ENCODE assay signal across 8 cellular contexts in genomic region chr16:3400779-3401688, GRCh38. TPM values are rescaled to one million over a fixed set of nuclear protein-coding genes. Genes with fewer than 3 reads are reported as not detected.
A peak's percentile ranks its signal among the peaks of the same experiment; 100 is the strongest.
DNase-seq lines count a peak whose midpoint lies in the region; ATAC-seq and TF ChIP-seq lines count a peak whose summit lies in the region.

TSS of gene ZNF174 (plus strand) at chr16:3401215. CDS start at chr16:3402005, 790 bp downstream.
TSS of gene ZSCAN32 (minus strand) at chr16:3401004. CDS start at chr16:3397557, 3,447 bp downstream.

- peaks cover 9% of the 10 kb centered on the region; the same call in 1 of the 2 replicates for H3F3A ChIP-seq in GM23248 (ENCODE audit: insufficient read depth)

- peak; percentile 95 to 97 for ATAC-seq in naive thymus-derived CD8-positive, alpha-beta T cell

- H3K36me3 ChIP-seq in GM23248 (ENCODE audit: low read depth), result peaks cover 18% of the 10 kb centered on the region
- peaks cover 9% of the 10 kb centered on the region for H3K36me3 ChIP-seq in fibroblast of lung (ENCODE audit: control insufficient read depth, insufficient read depth, low read length)

- peak within 1 kb of the TSS; percentile 81 for H3K27ac Mint-ChIP-seq in activated T-helper 1 cell treated with anti-CD3 and anti-CD28 coated beads, Interleukin-12 subunit alpha, Interleukin-12 subunit beta, Interleukin-2, Interleukin-4 antibody, amounts not matched to agents 30 ng/mL and 10 ng/mL and 1 ng/mL, durations not matched to agents 14 hours and 24 hours and 36 hours
- H3K27ac Mint-ChIP-seq in naive thymus-derived CD8-positive, alpha-beta T cell, result peak within 1 kb of the TSS; percentile 85 to 96 (median 90)

- H3K79me2 ChIP-seq in GM23248 (ENCODE audit: insufficient read depth), result peaks cover 73% of the 10 kb centered on the region
- peaks cover 12% of the 10 kb centered on the region for H3K79me2 ChIP-seq in fibroblast of lung (ENCODE audit: control insufficient read depth, insufficient read depth, low read length)

- intact Hi-C loops in activated T-helper 1 cell treated with anti-CD3 and anti-CD28 coated beads, Interleukin-12 subunit alpha, Interleukin-12 subunit beta, Interleukin-2, Interleukin-4 antibody, amounts not matched to agents 30 ng/mL and 10 ng/mL and 1 ng/mL, durations not matched to agents 14 hours and 24 hours and 36 hours (cut with micrococcal nuclease), result loop anchor here (1.0 to 10.0 kb wide), 10 partner anchors 36 to 866 kb away; partner anchors contain the start of genes CEMP1, NAA60, OR1F1 and PDPK1

- H3K4me3 ChIP-seq in GM23248 (peak within 1 kb of the TSS; percentile 96), fibroblast of lung (replicated peaks in 1 of 4; ENCODE audit: control extremely low read depth in 1 of 4, insufficient read depth in 1 of 4, low read depth in 3 of 4, low read length in 4 of 4) (peak within 1 kb of the TSS; percentile 91 to 100 (median 96))

- peaks cover 50% of the 10 kb centered on the region for H3K9me3 Mint-ChIP-seq in activated T-helper 1 cell treated with anti-CD3 and anti-CD28 coated beads, Interleukin-12 subunit alpha, Interleukin-12 subunit beta, Interleukin-2, Interleukin-4 antibody, amounts not matched to agents 30 ng/mL and 10 ng/mL and 1 ng/mL, durations not matched to agents 14 hours and 24 hours and 36 hours
- H3K9me3 Mint-ChIP-seq in naive thymus-derived CD8-positive, alpha-beta T cell, result peaks cover 3 to 55% (median 24%) of the 10 kb centered on the region in 9 donors

- H3K4me2 ChIP-seq in GM23248 (ENCODE audit: unreplicated experiment), result peak within 1 kb of the TSS; percentile 93
- peak within 1 kb of the TSS; percentile 88 for H3K4me2 ChIP-seq in fibroblast of lung (ENCODE audit: extremely low read depth, insufficient read depth, low read length)

- no peaks in the 10 kb centered on the region for H3K9me2 ChIP-seq in GM23248 (ENCODE audit: insufficient read depth)

- POLR2A ChIA-PET in naive thymus-derived CD8-positive, alpha-beta T cell (lab: Charles Lee), result interaction anchor here (0.5 to 4.2 kb wide), 26 partner anchors 8 to 272 kb away, joined by 3 to 41 read pairs (median 5); partner anchors contain the start of genes CLUAP1, NAA60, TIGD7 and ZNF200

- in situ Hi-C loops in GM23248 (cut with MboI), result no loop called here

- peak within 1 kb of the TSS; percentile 92 for H3K9ac ChIP-seq in GM23248
- H3K9ac ChIP-seq in fibroblast of lung (ENCODE audit: insufficient read depth, low read length), result peak within 1 kb of the TSS; percentile 87

- H4K20me1 ChIP-seq in GM23248 (ENCODE audit: insufficient read depth) (no peaks in the 10 kb centered on the region), fibroblast of lung (ENCODE audit: control insufficient read depth, extremely low read depth, insufficient read depth, low read length) (no peaks in the 10 kb centered on the region)

- peaks cover 62% of the 10 kb centered on the region for H3K36me3 Mint-ChIP-seq in activated T-helper 1 cell treated with anti-CD3 and anti-CD28 coated beads, Interleukin-12 subunit alpha, Interleukin-12 subunit beta, Interleukin-2, Interleukin-4 antibody, amounts not matched to agents 30 ng/mL and 10 ng/mL and 1 ng/mL, durations not matched to agents 14 hours and 24 hours and 36 hours (ENCODE audit: low read depth)
- peaks cover 44 to 57% (median 52%) of the 10 kb centered on the region in 3 donors for H3K36me3 Mint-ChIP-seq in naive thymus-derived CD8-positive, alpha-beta T cell

- H3K27me3 Mint-ChIP-seq in activated T-helper 1 cell treated with anti-CD3 and anti-CD28 coated beads, Interleukin-12 subunit alpha, Interleukin-12 subunit beta, Interleukin-2, Interleukin-4 antibody, amounts not matched to agents 30 ng/mL and 10 ng/mL and 1 ng/mL, durations not matched to agents 14 hours and 24 hours and 36 hours (ENCODE audit: insufficient read depth), result no peaks in the 10 kb centered on the region
- H3K27me3 Mint-ChIP-seq in naive thymus-derived CD8-positive, alpha-beta T cell, result no peaks in the 10 kb centered on the region

- H3K27me3 ChIP-seq in GM23248 (replicated peaks; ENCODE audit: insufficient read depth) (no peaks in the 10 kb centered on the region), fibroblast of lung (ENCODE audit: control insufficient read depth, insufficient read depth, low read length) (no peaks in the 10 kb centered on the region)

- DNase-seq in Daoy (ENCODE audit: low read depth) (peak; percentile 98), GM23248 (peak; percentile 99), Kasumi-1 (lab: John Stamatoyannopoulos, UW) (peak; percentile 83 to 92), RPMI7951 (ENCODE audit: low read depth) (peak; percentile 98), fibroblast of lung (ENCODE audit: low read depth in 2 of 2) (peak; percentile 99)
- DNase-seq in activated T-helper 1 cell treated with anti-CD3 and anti-CD28 coated beads, Interleukin-12 subunit alpha, Interleukin-12 subunit beta, Interleukin-2, Interleukin-4 antibody, amounts not matched to agents 30 ng/mL and 10 ng/mL and 1 ng/mL, durations not matched to agents 14 hours and 24 hours and 36 hours (ENCODE audit: low spot score), result peak; percentile 99
- DNase-seq in naive thymus-derived CD8-positive, alpha-beta T cell, result peak; percentile 94 to 99 (median 98)
- peak; percentile 95 to 98 (median 97) for DNase-seq in stimulated activated naive CD4-positive, alpha-beta T cell (lab: John Stamatoyannopoulos, UW)

- no peak for TF ChIP-seq CTCF in fibroblast of lung (conservative IDR thresholded peaks at IDR 0.05 in 1 of 2, IDR thresholded peaks at IDR 0.05 in 1 of 2; ENCODE audit: low read depth in 1 of 2, low read length in 2 of 2)

- H3K4me3 Mint-ChIP-seq in activated T-helper 1 cell treated with anti-CD3 and anti-CD28 coated beads, Interleukin-12 subunit alpha, Interleukin-12 subunit beta, Interleukin-2, Interleukin-4 antibody, amounts not matched to agents 30 ng/mL and 10 ng/mL and 1 ng/mL, durations not matched to agents 14 hours and 24 hours and 36 hours, result peak within 1 kb of the TSS; percentile 96
- H3K4me3 Mint-ChIP-seq in naive thymus-derived CD8-positive, alpha-beta T cell, result peak within 1 kb of the TSS; percentile 88 to 97 (median 95)

- WGBS in GM23248 (ENCODE audit: low coverage in 1 of 2, low lambda C conversion rate in 2 of 2, missing lambda C conversion rate in 2 of 2), 2 experiments, result 1% methylated on average over 72 to 92 of the region's 95 CpGs

- peak within 1 kb of the TSS; percentile 96 for H2AFZ ChIP-seq in GM23248
- H2AFZ ChIP-seq in fibroblast of lung (ENCODE audit: low read length), result peak within 1 kb of the TSS; percentile 91

- peaks cover 7% of the 10 kb centered on the region for H3K4me1 Mint-ChIP-seq in activated T-helper 1 cell treated with anti-CD3 and anti-CD28 coated beads, Interleukin-12 subunit alpha, Interleukin-12 subunit beta, Interleukin-2, Interleukin-4 antibody, amounts not matched to agents 30 ng/mL and 10 ng/mL and 1 ng/mL, durations not matched to agents 14 hours and 24 hours and 36 hours (ENCODE audit: low read depth)
- H3K4me1 Mint-ChIP-seq in naive thymus-derived CD8-positive, alpha-beta T cell, result peaks cover 29 to 70% (median 55%) of the 10 kb centered on the region in 4 donors

- H3K4me1 ChIP-seq in GM23248 (ENCODE audit: insufficient read depth) (peaks cover 9% of the 10 kb centered on the region; the same call in 1 of the 2 replicates), fibroblast of lung (ENCODE audit: control insufficient read depth, extremely low read depth, insufficient read depth, low read length) (peaks cover 2% of the 10 kb centered on the region)

- H3K27ac ChIP-seq in GM23248, result peak within 1 kb of the TSS; percentile 71
- H3K27ac ChIP-seq in fibroblast of lung (ENCODE audit: insufficient read depth, low read length), result peak within 1 kb of the TSS; percentile 86

- H3K9me3 ChIP-seq in GM23248 (ENCODE audit: low read depth), result no peaks in the 10 kb centered on the region
- H3K9me3 ChIP-seq in fibroblast of lung (ENCODE audit: control insufficient read depth, insufficient read depth, low read depth, low read length), result no peaks in the 10 kb centered on the region

RNA-seq across cellular contexts. Expression of gene ZNF174, which starts in this region (rescaled TPM):
- total RNA-seq in Daoy (2014; rRNA removed; shearing (Covaris generic)), result 3.8 and 7.4 TPM in 2 replicates
- total RNA-seq in GM23248 (2014; rRNA removed; shearing (Covaris generic)), result 7.1 and 10.4 TPM in 2 replicates
- 8.2 and 9.1 TPM in 2 replicates for polyA plus RNA-seq in GM23248 (2016; fragmentation: Nextera tagmentation; extraction: Ambion mirVana)
- 4.9 and 7.9 TPM in 2 replicates for total RNA-seq in RPMI7951 (2014; rRNA removed; shearing (Covaris generic))
- total RNA-seq in activated T-helper 1 cell treated with anti-CD3 and anti-CD28 coated beads, Interleukin-12 subunit alpha, Interleukin-12 subunit beta, Interleukin-2, Interleukin-4 antibody, amounts not matched to agents 30 ng/mL and 10 ng/mL and 1 ng/mL, durations not matched to agents 14 hours and 24 hours and 36 hours, result 9.9 and 10.6 TPM in 2 replicates
- total RNA-seq in fibroblast of lung, result 6.7 and 9.2 TPM in 2 replicates
- 8.5 and 9.1 TPM in 2 replicates for polyA plus RNA-seq in fibroblast of lung
- 7.6 and 7.8 TPM in 2 replicates for polyA plus RNA-seq in fibroblast of lung (2012)
- polyA minus RNA-seq in fibroblast of lung (ENCODE audit: low replicate concordance), result 6.4 and 8.3 TPM in 2 replicates
- 10 to 100 TPM; 17.1 to 19.7 TPM for total RNA-seq in naive thymus-derived CD8-positive, alpha-beta T cell
- 10 to 100 TPM; 12.3 to 18.8 (median 14.0) TPM for polyA plus RNA-seq in naive thymus-derived CD8-positive, alpha-beta T cell

RNA-seq across cellular contexts. Expression of gene ZSCAN32, which starts in this region (rescaled TPM):
- total RNA-seq in Daoy (2014; rRNA removed; shearing (Covaris generic)), result 7.6 and 14.2 TPM in 2 replicates
- 7.5 and 10.7 TPM in 2 replicates for total RNA-seq in GM23248 (2014; rRNA removed; shearing (Covaris generic))
- polyA plus RNA-seq in GM23248 (2016; fragmentation: Nextera tagmentation; extraction: Ambion mirVana) (8.0 and 8.1 TPM in 2 replicates), fibroblast of lung (11.3 and 14.1 TPM in 2 replicates)
- 6.7 and 8.1 TPM in 2 replicates for total RNA-seq in RPMI7951 (2014; rRNA removed; shearing (Covaris generic))
- 14.3 and 19.4 TPM in 2 replicates for total RNA-seq in activated T-helper 1 cell treated with anti-CD3 and anti-CD28 coated beads, Interleukin-12 subunit alpha, Interleukin-12 subunit beta, Interleukin-2, Interleukin-4 antibody, amounts not matched to agents 30 ng/mL and 10 ng/mL and 1 ng/mL, durations not matched to agents 14 hours and 24 hours and 36 hours
- total RNA-seq in fibroblast of lung, result 10.0 and 13.7 TPM in 2 replicates
- polyA plus RNA-seq in fibroblast of lung (2012), result 7.1 and 8.5 TPM in 2 replicates
- polyA minus RNA-seq in fibroblast of lung (ENCODE audit: low replicate concordance), result 4.7 and 9.3 TPM in 2 replicates
- 10 to 100 TPM; 26.8 to 28.4 TPM for total RNA-seq in naive thymus-derived CD8-positive, alpha-beta T cell
- polyA plus RNA-seq in naive thymus-derived CD8-positive, alpha-beta T cell, result 10 to 100 TPM in 2 of 3 donors, 1 to 10 TPM in 1; 8.6 to 20.8 (median 19.0) TPM

Comparison
In these comparisons a context has a peak if more than half of its experiments do, and no peak if none do; other contexts are left out.
1. Peak in every context shown above with its lines: DNase-seq, ATAC-seq, H3K4me3 ChIP-seq and H3K27ac ChIP-seq.